ENCODE assay signal across 1 cellular context in the genomic region with DNA sequence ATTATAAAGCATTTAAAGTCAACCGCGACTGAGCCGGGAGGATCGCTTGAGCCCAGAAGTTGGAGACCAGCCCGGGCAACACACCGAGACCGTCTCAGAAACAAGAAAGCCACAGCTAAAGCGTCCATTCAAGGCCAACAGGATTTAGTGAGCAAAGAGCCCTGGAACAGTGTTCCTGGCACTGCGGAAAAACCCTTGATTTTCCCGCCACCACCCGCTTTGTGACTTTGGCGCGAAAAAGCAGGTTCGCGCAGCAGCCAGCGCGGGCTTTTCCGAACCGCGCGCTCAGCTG.
TF ChIP-seq lines count a peak whose summit lies in the region.

No MANE protein-coding gene starts in this region.

TF ChIP-seq in HepG2, 621 proteins besides CTCF, POLR2A, EP300 and RAD21 (continued from another document and continues in another):
- TF ChIP-seq ZSCAN9 (CRISPR knock-in tag; IDR thresholded peaks at IDR 0.05; ENCODE audit: borderline replicate concordance) (peak; percentile 86; the same call in 1 of the 2 replicates), ZNF549 (CRISPR knock-in tag; IDR thresholded peaks at IDR 0.05) (no peak), RFXANK (CRISPR knock-in tag; IDR thresholded peaks at IDR 0.05) (no peak), RNF2 (conservative IDR thresholded peaks at IDR 0.05; ENCODE audit: low read depth) (no peak), FOXP1 (IDR thresholded peaks at IDR 0.05) (no peak), FOXP1 (CRISPR knock-in tag; IDR thresholded peaks at IDR 0.05) (no peak), ZNF235 (CRISPR knock-in tag; IDR thresholded peaks at IDR 0.05; ENCODE audit: borderline replicate concordance) (peak; percentile 99), SRSF1 (optimal IDR thresholded peaks at IDR 0.05; ENCODE audit: low read depth, low read length) (no peak), ZNF883 (CRISPR knock-in tag; IDR thresholded peaks at IDR 0.05; ENCODE audit: not compliant biosample characterization) (peak; percentile 100), PCBP2 (optimal IDR thresholded peaks at IDR 0.05; ENCODE audit: low read depth, low read length, poor library complexity, severe bottlenecking) (no peak), HMGA1 (CRISPR knock-in tag; conservative IDR thresholded peaks at IDR 0.05) (no peak), ZNF737 (CRISPR knock-in tag; IDR thresholded peaks at IDR 0.05; ENCODE audit: borderline replicate concordance) (no peak), ARHGAP35 (CRISPR knock-in tag; IDR thresholded peaks at IDR 0.05; ENCODE audit: borderline replicate concordance) (no peak), PTBP1 (IDR thresholded peaks at IDR 0.05; ENCODE audit: low read depth, low read length, poor library complexity, severe bottlenecking) (no peak), FOXA1 (IDR thresholded peaks at IDR 0.05) (no peak), FOXA1 (CRISPR knock-in tag; IDR thresholded peaks at IDR 0.05) (no peak), ZNF10 (CRISPR knock-in tag; IDR thresholded peaks at IDR 0.05; ENCODE audit: borderline replicate concordance, low read depth) (no peak), RFX5 (IDR thresholded peaks at IDR 0.05; ENCODE audit: low read depth, low read length) (no peak), TBP (CRISPR knock-in tag; IDR thresholded peaks at IDR 0.05) (no peak), GATA4 (IDR thresholded peaks at IDR 0.05; ENCODE audit: borderline replicate concordance, low read depth) (no peak), REXO4 (CRISPR knock-in tag; IDR thresholded peaks at IDR 0.05; ENCODE audit: borderline replicate concordance) (no peak; the same call in 1 of the 2 replicates), PAF1 (CRISPR knock-in tag; IDR thresholded peaks at IDR 0.05) (no peak)
- TF ChIP-seq, protein P1, sequence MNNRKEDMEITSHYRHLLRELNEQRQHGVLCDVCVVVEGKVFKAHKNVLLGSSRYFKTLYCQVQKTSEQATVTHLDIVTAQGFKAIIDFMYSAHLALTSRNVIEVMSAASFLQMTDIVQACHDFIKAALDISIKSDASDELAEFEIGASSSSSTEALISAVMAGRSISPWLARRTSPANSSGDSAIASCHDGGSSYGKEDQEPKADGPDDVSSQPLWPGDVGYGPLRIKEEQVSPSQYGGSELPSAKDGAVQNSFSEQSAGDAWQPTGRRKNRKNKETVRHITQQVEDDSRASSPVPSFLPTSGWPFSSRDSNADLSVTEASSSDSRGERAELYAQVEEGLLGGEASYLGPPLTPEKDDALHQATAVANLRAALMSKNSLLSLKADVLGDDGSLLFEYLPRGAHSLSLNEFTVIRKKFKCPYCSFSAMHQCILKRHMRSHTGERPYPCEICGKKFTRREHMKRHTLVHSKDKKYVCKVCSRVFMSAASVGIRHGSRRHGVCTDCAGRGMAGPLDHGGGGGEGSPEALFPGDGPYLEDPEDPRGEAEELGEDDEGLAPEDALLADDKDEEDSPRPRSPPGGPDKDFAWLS (CRISPR knock-in tag; IDR thresholded peaks at IDR 0.05; ENCODE audit: borderline replicate concordance) = no peak
- TF ChIP-seq, protein P2, sequence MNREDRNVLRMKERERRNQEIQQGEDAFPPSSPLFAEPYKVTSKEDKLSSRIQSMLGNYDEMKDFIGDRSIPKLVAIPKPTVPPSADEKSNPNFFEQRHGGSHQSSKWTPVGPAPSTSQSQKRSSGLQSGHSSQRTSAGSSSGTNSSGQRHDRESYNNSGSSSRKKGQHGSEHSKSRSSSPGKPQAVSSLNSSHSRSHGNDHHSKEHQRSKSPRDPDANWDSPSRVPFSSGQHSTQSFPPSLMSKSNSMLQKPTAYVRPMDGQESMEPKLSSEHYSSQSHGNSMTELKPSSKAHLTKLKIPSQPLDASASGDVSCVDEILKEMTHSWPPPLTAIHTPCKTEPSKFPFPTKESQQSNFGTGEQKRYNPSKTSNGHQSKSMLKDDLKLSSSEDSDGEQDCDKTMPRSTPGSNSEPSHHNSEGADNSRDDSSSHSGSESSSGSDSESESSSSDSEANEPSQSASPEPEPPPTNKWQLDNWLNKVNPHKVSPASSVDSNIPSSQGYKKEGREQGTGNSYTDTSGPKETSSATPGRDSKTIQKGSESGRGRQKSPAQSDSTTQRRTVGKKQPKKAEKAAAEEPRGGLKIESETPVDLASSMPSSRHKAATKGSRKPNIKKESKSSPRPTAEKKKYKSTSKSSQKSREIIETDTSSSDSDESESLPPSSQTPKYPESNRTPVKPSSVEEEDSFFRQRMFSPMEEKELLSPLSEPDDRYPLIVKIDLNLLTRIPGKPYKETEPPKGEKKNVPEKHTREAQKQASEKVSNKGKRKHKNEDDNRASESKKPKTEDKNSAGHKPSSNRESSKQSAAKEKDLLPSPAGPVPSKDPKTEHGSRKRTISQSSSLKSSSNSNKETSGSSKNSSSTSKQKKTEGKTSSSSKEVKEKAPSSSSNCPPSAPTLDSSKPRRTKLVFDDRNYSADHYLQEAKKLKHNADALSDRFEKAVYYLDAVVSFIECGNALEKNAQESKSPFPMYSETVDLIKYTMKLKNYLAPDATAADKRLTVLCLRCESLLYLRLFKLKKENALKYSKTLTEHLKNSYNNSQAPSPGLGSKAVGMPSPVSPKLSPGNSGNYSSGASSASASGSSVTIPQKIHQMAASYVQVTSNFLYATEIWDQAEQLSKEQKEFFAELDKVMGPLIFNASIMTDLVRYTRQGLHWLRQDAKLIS (CRISPR knock-in tag; IDR thresholded peaks at IDR 0.05) = no peak; the same call in 1 of the 2 replicates
- TF ChIP-seq, protein P3, sequence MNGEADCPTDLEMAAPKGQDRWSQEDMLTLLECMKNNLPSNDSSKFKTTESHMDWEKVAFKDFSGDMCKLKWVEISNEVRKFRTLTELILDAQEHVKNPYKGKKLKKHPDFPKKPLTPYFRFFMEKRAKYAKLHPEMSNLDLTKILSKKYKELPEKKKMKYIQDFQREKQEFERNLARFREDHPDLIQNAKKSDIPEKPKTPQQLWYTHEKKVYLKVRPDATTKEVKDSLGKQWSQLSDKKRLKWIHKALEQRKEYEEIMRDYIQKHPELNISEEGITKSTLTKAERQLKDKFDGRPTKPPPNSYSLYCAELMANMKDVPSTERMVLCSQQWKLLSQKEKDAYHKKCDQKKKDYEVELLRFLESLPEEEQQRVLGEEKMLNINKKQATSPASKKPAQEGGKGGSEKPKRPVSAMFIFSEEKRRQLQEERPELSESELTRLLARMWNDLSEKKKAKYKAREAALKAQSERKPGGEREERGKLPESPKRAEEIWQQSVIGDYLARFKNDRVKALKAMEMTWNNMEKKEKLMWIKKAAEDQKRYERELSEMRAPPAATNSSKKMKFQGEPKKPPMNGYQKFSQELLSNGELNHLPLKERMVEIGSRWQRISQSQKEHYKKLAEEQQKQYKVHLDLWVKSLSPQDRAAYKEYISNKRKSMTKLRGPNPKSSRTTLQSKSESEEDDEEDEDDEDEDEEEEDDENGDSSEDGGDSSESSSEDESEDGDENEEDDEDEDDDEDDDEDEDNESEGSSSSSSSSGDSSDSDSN (CRISPR knock-in tag; IDR thresholded peaks at IDR 0.05) = no peak
- TF ChIP-seq, protein P4, sequence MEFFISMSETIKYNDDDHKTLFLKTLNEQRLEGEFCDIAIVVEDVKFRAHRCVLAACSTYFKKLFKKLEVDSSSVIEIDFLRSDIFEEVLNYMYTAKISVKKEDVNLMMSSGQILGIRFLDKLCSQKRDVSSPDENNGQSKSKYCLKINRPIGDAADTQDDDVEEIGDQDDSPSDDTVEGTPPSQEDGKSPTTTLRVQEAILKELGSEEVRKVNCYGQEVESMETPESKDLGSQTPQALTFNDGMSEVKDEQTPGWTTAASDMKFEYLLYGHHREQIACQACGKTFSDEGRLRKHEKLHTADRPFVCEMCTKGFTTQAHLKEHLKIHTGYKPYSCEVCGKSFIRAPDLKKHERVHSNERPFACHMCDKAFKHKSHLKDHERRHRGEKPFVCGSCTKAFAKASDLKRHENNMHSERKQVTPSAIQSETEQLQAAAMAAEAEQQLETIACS (CRISPR knock-in tag; IDR thresholded peaks at IDR 0.05) = peak; percentile 53; the same call in 1 of the 2 replicates
- TF ChIP-seq, protein P5, sequence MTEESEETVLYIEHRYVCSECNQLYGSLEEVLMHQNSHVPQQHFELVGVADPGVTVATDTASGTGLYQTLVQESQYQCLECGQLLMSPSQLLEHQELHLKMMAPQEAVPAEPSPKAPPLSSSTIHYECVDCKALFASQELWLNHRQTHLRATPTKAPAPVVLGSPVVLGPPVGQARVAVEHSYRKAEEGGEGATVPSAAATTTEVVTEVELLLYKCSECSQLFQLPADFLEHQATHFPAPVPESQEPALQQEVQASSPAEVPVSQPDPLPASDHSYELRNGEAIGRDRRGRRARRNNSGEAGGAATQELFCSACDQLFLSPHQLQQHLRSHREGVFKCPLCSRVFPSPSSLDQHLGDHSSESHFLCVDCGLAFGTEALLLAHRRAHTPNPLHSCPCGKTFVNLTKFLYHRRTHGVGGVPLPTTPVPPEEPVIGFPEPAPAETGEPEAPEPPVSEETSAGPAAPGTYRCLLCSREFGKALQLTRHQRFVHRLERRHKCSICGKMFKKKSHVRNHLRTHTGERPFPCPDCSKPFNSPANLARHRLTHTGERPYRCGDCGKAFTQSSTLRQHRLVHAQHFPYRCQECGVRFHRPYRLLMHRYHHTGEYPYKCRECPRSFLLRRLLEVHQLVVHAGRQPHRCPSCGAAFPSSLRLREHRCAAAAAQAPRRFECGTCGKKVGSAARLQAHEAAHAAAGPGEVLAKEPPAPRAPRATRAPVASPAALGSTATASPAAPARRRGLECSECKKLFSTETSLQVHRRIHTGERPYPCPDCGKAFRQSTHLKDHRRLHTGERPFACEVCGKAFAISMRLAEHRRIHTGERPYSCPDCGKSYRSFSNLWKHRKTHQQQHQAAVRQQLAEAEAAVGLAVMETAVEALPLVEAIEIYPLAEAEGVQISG (CRISPR knock-in tag; IDR thresholded peaks at IDR 0.05) = no peak; the same call in 1 of the 2 replicates
- TF ChIP-seq, protein P6, sequence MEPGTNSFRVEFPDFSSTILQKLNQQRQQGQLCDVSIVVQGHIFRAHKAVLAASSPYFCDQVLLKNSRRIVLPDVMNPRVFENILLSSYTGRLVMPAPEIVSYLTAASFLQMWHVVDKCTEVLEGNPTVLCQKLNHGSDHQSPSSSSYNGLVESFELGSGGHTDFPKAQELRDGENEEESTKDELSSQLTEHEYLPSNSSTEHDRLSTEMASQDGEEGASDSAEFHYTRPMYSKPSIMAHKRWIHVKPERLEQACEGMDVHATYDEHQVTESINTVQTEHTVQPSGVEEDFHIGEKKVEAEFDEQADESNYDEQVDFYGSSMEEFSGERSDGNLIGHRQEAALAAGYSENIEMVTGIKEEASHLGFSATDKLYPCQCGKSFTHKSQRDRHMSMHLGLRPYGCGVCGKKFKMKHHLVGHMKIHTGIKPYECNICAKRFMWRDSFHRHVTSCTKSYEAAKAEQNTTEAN (CRISPR knock-in tag; conservative IDR thresholded peaks at IDR 0.05) = peak; percentile 90; the same call in 1 of the 2 replicates
- TF ChIP-seq, protein P7, sequence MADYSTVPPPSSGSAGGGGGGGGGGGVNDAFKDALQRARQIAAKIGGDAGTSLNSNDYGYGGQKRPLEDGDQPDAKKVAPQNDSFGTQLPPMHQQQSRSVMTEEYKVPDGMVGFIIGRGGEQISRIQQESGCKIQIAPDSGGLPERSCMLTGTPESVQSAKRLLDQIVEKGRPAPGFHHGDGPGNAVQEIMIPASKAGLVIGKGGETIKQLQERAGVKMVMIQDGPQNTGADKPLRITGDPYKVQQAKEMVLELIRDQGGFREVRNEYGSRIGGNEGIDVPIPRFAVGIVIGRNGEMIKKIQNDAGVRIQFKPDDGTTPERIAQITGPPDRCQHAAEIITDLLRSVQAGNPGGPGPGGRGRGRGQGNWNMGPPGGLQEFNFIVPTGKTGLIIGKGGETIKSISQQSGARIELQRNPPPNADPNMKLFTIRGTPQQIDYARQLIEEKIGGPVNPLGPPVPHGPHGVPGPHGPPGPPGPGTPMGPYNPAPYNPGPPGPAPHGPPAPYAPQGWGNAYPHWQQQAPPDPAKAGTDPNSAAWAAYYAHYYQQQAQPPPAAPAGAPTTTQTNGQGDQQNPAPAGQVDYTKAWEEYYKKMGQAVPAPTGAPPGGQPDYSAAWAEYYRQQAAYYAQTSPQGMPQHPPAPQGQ (CRISPR knock-in tag; IDR thresholded peaks at IDR 0.05; ENCODE audit: borderline replicate concordance) = no peak
- TF ChIP-seq, protein P8, sequence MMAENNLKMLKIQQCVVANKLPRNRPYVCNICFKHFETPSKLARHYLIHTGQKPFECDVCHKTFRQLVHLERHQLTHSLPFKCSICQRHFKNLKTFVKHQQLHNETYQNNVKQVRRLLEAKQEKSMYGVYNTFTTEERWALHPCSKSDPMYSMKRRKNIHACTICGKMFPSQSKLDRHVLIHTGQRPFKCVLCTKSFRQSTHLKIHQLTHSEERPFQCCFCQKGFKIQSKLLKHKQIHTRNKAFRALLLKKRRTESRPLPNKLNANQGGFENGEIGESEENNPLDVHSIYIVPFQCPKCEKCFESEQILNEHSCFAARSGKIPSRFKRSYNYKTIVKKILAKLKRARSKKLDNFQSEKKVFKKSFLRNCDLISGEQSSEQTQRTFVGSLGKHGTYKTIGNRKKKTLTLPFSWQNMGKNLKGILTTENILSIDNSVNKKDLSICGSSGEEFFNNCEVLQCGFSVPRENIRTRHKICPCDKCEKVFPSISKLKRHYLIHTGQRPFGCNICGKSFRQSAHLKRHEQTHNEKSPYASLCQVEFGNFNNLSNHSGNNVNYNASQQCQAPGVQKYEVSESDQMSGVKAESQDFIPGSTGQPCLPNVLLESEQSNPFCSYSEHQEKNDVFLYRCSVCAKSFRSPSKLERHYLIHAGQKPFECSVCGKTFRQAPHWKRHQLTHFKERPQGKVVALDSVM (CRISPR knock-in tag; IDR thresholded peaks at IDR 0.05) = no peak
- TF ChIP-seq, protein P9, sequence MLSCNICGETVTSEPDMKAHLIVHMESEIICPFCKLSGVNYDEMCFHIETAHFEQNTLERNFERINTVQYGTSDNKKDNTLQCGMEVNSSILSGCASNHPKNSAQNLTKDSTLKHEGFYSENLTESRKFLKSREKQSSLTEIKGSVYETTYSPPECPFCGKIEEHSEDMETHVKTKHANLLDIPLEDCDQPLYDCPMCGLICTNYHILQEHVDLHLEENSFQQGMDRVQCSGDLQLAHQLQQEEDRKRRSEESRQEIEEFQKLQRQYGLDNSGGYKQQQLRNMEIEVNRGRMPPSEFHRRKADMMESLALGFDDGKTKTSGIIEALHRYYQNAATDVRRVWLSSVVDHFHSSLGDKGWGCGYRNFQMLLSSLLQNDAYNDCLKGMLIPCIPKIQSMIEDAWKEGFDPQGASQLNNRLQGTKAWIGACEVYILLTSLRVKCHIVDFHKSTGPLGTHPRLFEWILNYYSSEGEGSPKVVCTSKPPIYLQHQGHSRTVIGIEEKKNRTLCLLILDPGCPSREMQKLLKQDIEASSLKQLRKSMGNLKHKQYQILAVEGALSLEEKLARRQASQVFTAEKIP (CRISPR knock-in tag; IDR thresholded peaks at IDR 0.05; ENCODE audit: borderline replicate concordance) = 0 out of 2 replicates have a peak, but pooled peaks have one; percentile 43
- TF ChIP-seq, protein P10, sequence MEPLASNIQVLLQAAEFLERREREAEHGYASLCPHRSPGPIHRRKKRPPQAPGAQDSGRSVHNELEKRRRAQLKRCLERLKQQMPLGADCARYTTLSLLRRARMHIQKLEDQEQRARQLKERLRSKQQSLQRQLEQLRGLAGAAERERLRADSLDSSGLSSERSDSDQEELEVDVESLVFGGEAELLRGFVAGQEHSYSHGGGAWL (CRISPR knock-in tag; IDR thresholded peaks at IDR 0.05) = peak; percentile 98; the same call in 1 of the 2 replicates
